Comparison of ENCODE assay signal across 14 cellular contexts in genomic region chr1:185444651-185445050, GRCh38.
DNase-seq lines count a peak whose midpoint lies in the region; ATAC-seq and TF ChIP-seq lines count a peak whose summit lies in the region.
"Had no signal": no experiment of that assay in that cellular context is flagged by ENCODE, and none has a peak within 500 bp of the region (broad histone marks: within the 10 kb centered on the region; RNA-seq: fewer than 3 reads in every experiment).

No MANE protein-coding gene starts in this region.

- H3K27me3 Mint-ChIP-seq in endodermal cell (ENCODE audit: insufficient read depth) = no peaks in the 10 kb centered on the region
- H3K27me3 Mint-ChIP-seq: CD4-positive, alpha-beta memory T cell had no signal

- no peak for TF ChIP-seq CTCF in endodermal cell (conservative IDR thresholded peaks at IDR 0.05)
- TF ChIP-seq CTCF in Peyer's patch (IDR thresholded peaks at IDR 0.05) = no peak

- TF ChIP-seq POLR2A in Peyer's patch (IDR thresholded peaks at IDR 0.05) = no peak

- H3K9me3 ChIP-seq in endodermal cell (ENCODE audit: control insufficient read depth, low read length) (peaks cover 14% of the 10 kb centered on the region), Peyer's patch (no peaks in the 10 kb centered on the region)
- H3K9me3 ChIP-seq: BE2C had no signal

- no peak overlapping the region for H3K9ac ChIP-seq in endodermal cell (ENCODE audit: extremely low read depth, low read length, poor library complexity, severe bottlenecking)

- 47 to 78% methylated on average over 6 to 8 of the region's 8 CpGs for WGBS in endodermal cell (ENCODE audit: insufficient coverage in 1 of 2, insufficient read length in 1 of 2), 2 experiments

- peak; percentile 5 to 33 for DNase-seq in NCI-H524 (lab: John Stamatoyannopoulos, UW)
- DNase-seq in NCI-H524 treated with DMSO at 0.1 percent for 48 hours (lab: John Stamatoyannopoulos, UW) = no peak
- DNase-seq in NCI-H69 (lab: John Stamatoyannopoulos, UW) = peak; percentile 19
- DNase-seq in endodermal cell = peak; percentile 53
- DNase-seq in retina = peak; percentile 42
- no peak for DNase-seq in Right ventricle myocardium superior
- no peak for DNase-seq in activated naive CD4-positive, alpha-beta T cell treated with anti-CD3 and anti-CD28 coated beads, Interleukin-2, amount 50 U/mL, for 72 hours (ENCODE audit: low spot score in 2 of 2)
- no peak for DNase-seq in Peyer's patch
- DNase-seq: BE2C; CD4-positive, alpha-beta memory T cell; DMS79; EL had no signal

- no peaks in the 10 kb centered on the region for H3K9me3 Mint-ChIP-seq in endodermal cell
- peaks cover 0 to 4% of the 10 kb centered on the region in 2 donors for H3K9me3 Mint-ChIP-seq in activated naive CD4-positive, alpha-beta T cell treated with anti-CD3 and anti-CD28 coated beads, Interleukin-2, amount 50 U/mL, for 72 hours

- H3K27ac ChIP-seq in endodermal cell (ENCODE audit: low read depth, low read length) (no peak overlapping the region), Peyer's patch (no peak overlapping the region)
- H3K27ac ChIP-seq: C4-2B had no signal

- intact Hi-C loops in Right ventricle myocardium superior (cut with DNase I) = no loop called here

- ATAC-seq in Right ventricle myocardium superior (ENCODE audit: poor library complexity) = no peak
- ATAC-seq in activated naive CD4-positive, alpha-beta T cell treated with anti-CD3 and anti-CD28 coated beads, Interleukin-2, amount 50 U/mL, for 72 hours = no peak
- ATAC-seq: HCT116 had no signal

- H3K4me3 Mint-ChIP-seq in endodermal cell = no peak overlapping the region
- H3K4me3 Mint-ChIP-seq: CD4-positive, alpha-beta memory T cell had no signal

- H3K27me3 ChIP-seq in endodermal cell (ENCODE audit: control insufficient read depth, insufficient read depth, low read length, poor library complexity, severe bottlenecking) = no peaks in the 10 kb centered on the region
- no peaks in the 10 kb centered on the region for H3K27me3 ChIP-seq in Peyer's patch
- H3K27me3 ChIP-seq: BE2C had no signal

- H3K4me1 ChIP-seq in endodermal cell (ENCODE audit: control insufficient read depth, insufficient read depth, low read length) = no peaks in the 10 kb centered on the region
- H3K4me1 ChIP-seq in Peyer's patch = peaks cover 0 to 3% (median 0%) of the 10 kb centered on the region in 4 donors
- H3K4me1 ChIP-seq: BE2C had no signal

- H3K36me3 Mint-ChIP-seq in endodermal cell (ENCODE audit: low read depth) = no peaks in the 10 kb centered on the region
- H3K36me3 Mint-ChIP-seq in activated naive CD4-positive, alpha-beta T cell treated with anti-CD3 and anti-CD28 coated beads, Interleukin-2, amount 50 U/mL, for 72 hours = no peaks in the 10 kb centered on the region
- H3K36me3 Mint-ChIP-seq: CD4-positive, alpha-beta memory T cell had no signal

- no peaks in the 10 kb centered on the region for H3K36me3 ChIP-seq in endodermal cell (ENCODE audit: control insufficient read depth, insufficient read depth, low read length)
- no peaks in the 10 kb centered on the region for H3K36me3 ChIP-seq in Peyer's patch
- H3K36me3 ChIP-seq: BE2C had no signal

- no peak overlapping the region for H3K4me3 ChIP-seq in endodermal cell (ENCODE audit: low read length)
- H3K4me3 ChIP-seq in Peyer's patch = no peak overlapping the region

- no peaks in the 10 kb centered on the region for H3K4me1 Mint-ChIP-seq in endodermal cell

- no peak overlapping the region for H3K27ac Mint-ChIP-seq in endodermal cell
- no peak overlapping the region for H3K27ac Mint-ChIP-seq in activated naive CD4-positive, alpha-beta T cell treated with anti-CD3 and anti-CD28 coated beads, Interleukin-2, amount 50 U/mL, for 72 hours
- H3K27ac Mint-ChIP-seq: CD4-positive, alpha-beta memory T cell had no signal

Comparison
In these comparisons a context has a peak if more than half of its experiments do, and no peak if none do; other contexts are left out.
1. DNase-seq: peak in NCI-H524 (2 of 2), NCI-H69 (single experiment), endodermal cell (single experiment) and retina (single experiment); none in NCI-H524 treated with DMSO at 0.1 percent for 48 hours (single experiment), Right ventricle myocardium superior (single experiment), activated naive CD4-positive, alpha-beta T cell treated with anti-CD3 and anti-CD28 coated beads, Interleukin-2, amount 50 U/mL, for 72 hours (0 of 2) and Peyer's patch (0 of 3).